14 cellular contexts compared by ENCODE assay signal in the genomic region with DNA sequence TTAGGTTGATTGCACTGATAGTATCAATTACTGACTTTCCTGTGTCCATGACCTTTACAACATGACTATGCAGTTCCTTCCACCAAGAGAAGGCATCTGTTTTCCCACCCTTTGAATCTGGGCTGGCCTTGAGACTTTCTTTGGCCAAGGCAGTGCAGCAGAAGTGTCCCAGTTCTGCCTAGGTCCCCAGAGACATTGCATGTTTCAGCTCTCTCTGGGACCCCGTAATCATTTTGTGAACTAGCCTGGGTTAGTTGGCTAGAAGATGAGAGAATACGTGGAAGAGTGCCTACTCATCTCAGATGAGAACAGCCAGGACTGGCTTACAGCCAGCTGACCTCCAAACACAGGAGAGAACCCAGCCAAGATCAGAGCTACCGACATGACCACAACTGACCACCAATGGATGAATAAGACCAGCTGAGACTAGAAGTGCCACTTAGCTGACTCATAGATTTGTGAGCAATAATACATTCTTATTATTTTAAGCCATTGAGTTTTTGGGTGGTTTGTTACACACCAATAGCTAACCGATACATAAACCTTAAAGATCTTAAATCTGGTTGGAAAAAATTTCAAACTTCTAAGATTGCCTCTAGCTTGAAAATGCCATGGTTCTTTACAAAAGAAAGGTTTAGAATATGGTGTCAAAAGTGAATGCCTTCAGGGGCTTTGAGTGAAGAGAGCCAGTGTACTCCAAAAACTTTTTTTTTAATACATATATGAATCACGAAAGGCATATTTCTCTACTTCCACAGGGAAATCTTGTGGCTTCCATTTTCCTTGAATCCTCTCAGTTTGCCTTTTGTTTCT.
DNase-seq lines count a peak whose midpoint lies in the region; ATAC-seq, FAIRE-seq and TF ChIP-seq lines count a peak whose summit lies in the region.
"Had no signal": no experiment of that assay in that cellular context is flagged by ENCODE, and none has a peak within 500 bp of the region (broad histone marks: within the 10 kb centered on the region; RNA-seq: fewer than 3 reads in every experiment).

No MANE protein-coding gene starts in this region.

- no peak overlapping the region for H3K9ac ChIP-seq in subcutaneous abdominal adipose tissue (ENCODE audit: low read length in 5 of 5)

- no peak overlapping the region for H3K4me3 ChIP-seq in brain microvascular endothelial cell (ENCODE audit: low read depth, low read length)
- H3K4me3 ChIP-seq in hepatocyte, result no peak overlapping the region
- H3K4me3 ChIP-seq in subcutaneous abdominal adipose tissue (ENCODE audit: low read depth in 1 of 5, low read length in 5 of 5), result peak overlapping the region in 1 of 5 donors; percentile 10
- no peak overlapping the region for H3K4me3 ChIP-seq in osteoblast (ENCODE audit: insufficient read depth, low read length)
- no peak overlapping the region for H3K4me3 ChIP-seq in small intestine (ENCODE audit: low read depth in 1 of 2, low read length in 2 of 2)

- H3K36me3 ChIP-seq in brain microvascular endothelial cell (replicated peaks) (no peaks in the 10 kb centered on the region), hepatocyte (replicated peaks; ENCODE audit: insufficient read depth, low read depth) (no peaks in the 10 kb centered on the region), subcutaneous abdominal adipose tissue (ENCODE audit: control insufficient read depth in 5 of 5, insufficient read depth in 5 of 5, low read length in 5 of 5) (no peaks in the 10 kb centered on the region), osteoblast (ENCODE audit: insufficient read depth, low read length) (no peaks in the 10 kb centered on the region), small intestine (ENCODE audit: control insufficient read depth in 2 of 2, insufficient read depth in 2 of 2, low read length in 2 of 2) (no peaks in the 10 kb centered on the region)

- 95% methylated on average over 5 of the region's 5 CpGs for WGBS in hepatocyte (ENCODE audit: low lambda C conversion rate, missing lambda C conversion rate)
- 78 to 87% (median 85%) methylated on average over 5 of the region's 5 CpGs for WGBS in small intestine, 3 donors

- H2AFZ ChIP-seq in hepatocyte, result no peak overlapping the region
- no peak overlapping the region for H2AFZ ChIP-seq in osteoblast (ENCODE audit: low read length)

- no peak for FAIRE-seq in small intestine (lab: Jason Lieb, UNC)

- no peak overlapping the region for H3K27ac ChIP-seq in brain microvascular endothelial cell
- H3K27ac ChIP-seq in hepatocyte, result peak overlapping the region; percentile 85
- peak overlapping the region; percentile 67 for H3K27ac ChIP-seq in subcutaneous abdominal adipose tissue (ENCODE audit: low read depth, low read length)
- no peak overlapping the region for H3K27ac ChIP-seq in osteoblast (ENCODE audit: low read depth, low read length)
- peak overlapping the region in 1 of 2 donors; percentile 57 for H3K27ac ChIP-seq in small intestine (ENCODE audit: low read depth in 1 of 2, low read length in 1 of 2)

- no peak for ATAC-seq in GM21360 (IDR thresholded peaks at IDR 0.05; ENCODE audit: unreplicated experiment)

- no peaks in the 10 kb centered on the region for H3K27me3 ChIP-seq in brain microvascular endothelial cell (replicated peaks)
- no peaks in the 10 kb centered on the region for H3K27me3 ChIP-seq in hepatocyte
- no peaks in the 10 kb centered on the region for H3K27me3 ChIP-seq in subcutaneous abdominal adipose tissue (ENCODE audit: control insufficient read depth in 5 of 5, insufficient read depth in 4 of 5, low read length in 5 of 5)
- no peaks in the 10 kb centered on the region for H3K27me3 ChIP-seq in osteoblast (ENCODE audit: insufficient read depth, low read length)
- no peaks in the 10 kb centered on the region for H3K27me3 ChIP-seq in small intestine (ENCODE audit: control insufficient read depth in 2 of 2, insufficient read depth in 2 of 2, low read length in 2 of 2)

- DNase-seq in HS-27A (ENCODE audit: low read depth), result peak; percentile 38
- DNase-seq in brain microvascular endothelial cell, result peak; percentile 76
- no peak for DNase-seq in hepatocyte (ENCODE audit: low spot score)
- no peak for DNase-seq in hippocampal formation (lab: John Stamatoyannopoulos, UW)
- DNase-seq in osteoblast (ENCODE audit: insufficient read length, low spot score, missing footprints), result no peak
- no peak for DNase-seq in small intestine
- DNase-seq: activated effector memory CD4-positive, alpha-beta T cell treated with anti-CD3 and anti-CD28 coated beads, Interleukin-2, amount 50 U/mL, for 16 hours; CD4-positive, alpha-beta T cell; dermis blood vessel endothelial cell; NCI-H2107; nucleus accumbens; SHP77 treated with DMSO at 0.1 percent for 48 hours had no signal

- H3K4me2 ChIP-seq in hepatocyte (no peak overlapping the region), osteoblast (ENCODE audit: insufficient read depth, low read length) (no peak overlapping the region)

- in situ Hi-C loops in brain microvascular endothelial cell (cut with HindIII; ENCODE audit: low pct_ligation_motif_present, low sequenced_read_pairs), result no loop called here

- H3K79me2 ChIP-seq in hepatocyte, result no peaks in the 10 kb centered on the region
- no peaks in the 10 kb centered on the region for H3K79me2 ChIP-seq in osteoblast (ENCODE audit: insufficient read depth, low read length)

- H4K20me1 ChIP-seq in hepatocyte (ENCODE audit: insufficient read depth, poor library complexity, severe bottlenecking), result no peaks in the 10 kb centered on the region
- H4K20me1 ChIP-seq in osteoblast (ENCODE audit: insufficient read depth, low read length), result no peaks in the 10 kb centered on the region

- H3K9me3 ChIP-seq in hepatocyte (ENCODE audit: low read depth), result no peaks in the 10 kb centered on the region
- peaks cover 0 to 3% (median 3%) of the 10 kb centered on the region in 5 donors for H3K9me3 ChIP-seq in subcutaneous abdominal adipose tissue (ENCODE audit: control insufficient read depth in 5 of 5, low read length in 5 of 5)
- H3K9me3 ChIP-seq in osteoblast (ENCODE audit: low read depth, low read length), result peaks cover 9% of the 10 kb centered on the region
- no peaks in the 10 kb centered on the region for H3K9me3 ChIP-seq in small intestine (ENCODE audit: control insufficient read depth, low read depth)

- no peaks in the 10 kb centered on the region for H3K9me2 ChIP-seq in hepatocyte (replicated peaks; ENCODE audit: insufficient read depth)

- H3K4me1 ChIP-seq in hepatocyte (ENCODE audit: insufficient read depth) (peaks cover 62% of the 10 kb centered on the region), subcutaneous abdominal adipose tissue (ENCODE audit: control insufficient read depth in 5 of 5, insufficient read depth in 5 of 5, low read length in 5 of 5) (peaks cover 27 to 67% (median 63%) of the 10 kb centered on the region in 5 donors), osteoblast (ENCODE audit: insufficient read depth, low read length) (peaks cover 28% of the 10 kb centered on the region), small intestine (ENCODE audit: control insufficient read depth in 2 of 2, insufficient read depth in 1 of 2, low read depth in 1 of 2, low read length in 1 of 2) (peaks cover 0 to 10% of the 10 kb centered on the region in 2 donors)

- TF ChIP-seq CTCF in brain microvascular endothelial cell (IDR thresholded peaks at IDR 0.05; ENCODE audit: low read depth, low read length, missing control alignments) (no peak), hepatocyte (IDR thresholded peaks at IDR 0.05; ENCODE audit: poor library complexity) (no peak), osteoblast (IDR thresholded peaks at IDR 0.05; ENCODE audit: extremely low read depth, low read depth, low read length) (no peak)

Comparison
In these comparisons a context has a peak if more than half of its experiments do, and no peak if none do; other contexts are left out.
1. DNase-seq: peak in HS-27A (single experiment) and brain microvascular endothelial cell (single experiment); none in hepatocyte (single experiment), hippocampal formation (0 of 2), osteoblast (single experiment) and small intestine (single experiment).
2. H3K27ac ChIP-seq: peak in hepatocyte (single experiment) and subcutaneous abdominal adipose tissue (single experiment); none in brain microvascular endothelial cell (single experiment) and osteoblast (single experiment).